Comparison of ENCODE assay signal across 1 cellular context in the genomic region with DNA sequence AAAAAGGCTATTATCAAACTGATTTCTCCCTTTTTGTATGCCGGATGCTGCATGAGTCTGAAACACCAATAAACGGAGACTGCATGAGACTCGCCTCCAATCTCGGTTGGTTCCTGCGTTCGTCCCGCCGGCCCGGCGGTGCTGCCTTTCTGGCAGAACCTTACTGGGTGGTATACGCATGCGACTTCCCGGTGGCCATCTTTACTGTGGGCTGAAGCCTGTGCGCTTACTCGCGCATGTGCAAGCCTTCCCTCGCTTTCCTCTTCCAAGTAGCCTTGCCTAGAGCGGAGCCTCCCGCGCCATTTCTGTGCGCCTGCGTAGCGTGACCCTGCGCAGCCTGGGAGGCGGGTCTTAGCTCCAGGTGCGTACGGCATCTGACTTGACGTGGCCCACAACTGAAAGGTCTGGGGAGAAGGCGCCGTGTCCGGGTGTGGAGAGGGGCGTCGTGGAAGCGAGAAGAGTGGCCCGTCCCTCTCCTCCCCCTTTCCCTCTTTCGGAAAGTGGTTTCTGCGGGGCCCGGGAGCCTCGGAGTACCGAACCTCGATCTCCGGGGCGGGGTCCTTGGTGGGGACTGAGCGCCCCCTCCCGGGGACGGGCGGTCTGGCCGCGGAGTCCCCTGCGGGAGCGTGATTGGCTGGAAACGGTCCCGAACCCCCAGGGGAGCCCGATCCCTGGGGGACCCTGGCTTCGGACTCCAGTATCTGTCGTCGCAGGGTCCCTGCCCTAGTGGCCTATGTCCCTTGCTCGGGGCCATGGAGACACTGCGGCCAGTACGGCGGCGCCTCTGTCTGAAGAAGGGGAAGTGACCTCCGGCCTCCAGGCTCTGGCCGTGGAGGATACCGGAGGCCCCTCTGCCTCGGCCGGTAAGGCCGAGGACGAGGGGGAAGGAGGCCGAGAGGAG.
TF ChIP-seq lines count a peak whose summit lies in the region.

A gene (plus strand): TSS at position 360 of the 901 bp plus-strand sequence. CDS start 374 bp downstream, at position 734.

TF ChIP-seq in K562, 482 proteins besides CTCF, POLR2A, EP300 and RAD21 (continued from another document and continues in another):
- TF ChIP-seq, protein P1, sequence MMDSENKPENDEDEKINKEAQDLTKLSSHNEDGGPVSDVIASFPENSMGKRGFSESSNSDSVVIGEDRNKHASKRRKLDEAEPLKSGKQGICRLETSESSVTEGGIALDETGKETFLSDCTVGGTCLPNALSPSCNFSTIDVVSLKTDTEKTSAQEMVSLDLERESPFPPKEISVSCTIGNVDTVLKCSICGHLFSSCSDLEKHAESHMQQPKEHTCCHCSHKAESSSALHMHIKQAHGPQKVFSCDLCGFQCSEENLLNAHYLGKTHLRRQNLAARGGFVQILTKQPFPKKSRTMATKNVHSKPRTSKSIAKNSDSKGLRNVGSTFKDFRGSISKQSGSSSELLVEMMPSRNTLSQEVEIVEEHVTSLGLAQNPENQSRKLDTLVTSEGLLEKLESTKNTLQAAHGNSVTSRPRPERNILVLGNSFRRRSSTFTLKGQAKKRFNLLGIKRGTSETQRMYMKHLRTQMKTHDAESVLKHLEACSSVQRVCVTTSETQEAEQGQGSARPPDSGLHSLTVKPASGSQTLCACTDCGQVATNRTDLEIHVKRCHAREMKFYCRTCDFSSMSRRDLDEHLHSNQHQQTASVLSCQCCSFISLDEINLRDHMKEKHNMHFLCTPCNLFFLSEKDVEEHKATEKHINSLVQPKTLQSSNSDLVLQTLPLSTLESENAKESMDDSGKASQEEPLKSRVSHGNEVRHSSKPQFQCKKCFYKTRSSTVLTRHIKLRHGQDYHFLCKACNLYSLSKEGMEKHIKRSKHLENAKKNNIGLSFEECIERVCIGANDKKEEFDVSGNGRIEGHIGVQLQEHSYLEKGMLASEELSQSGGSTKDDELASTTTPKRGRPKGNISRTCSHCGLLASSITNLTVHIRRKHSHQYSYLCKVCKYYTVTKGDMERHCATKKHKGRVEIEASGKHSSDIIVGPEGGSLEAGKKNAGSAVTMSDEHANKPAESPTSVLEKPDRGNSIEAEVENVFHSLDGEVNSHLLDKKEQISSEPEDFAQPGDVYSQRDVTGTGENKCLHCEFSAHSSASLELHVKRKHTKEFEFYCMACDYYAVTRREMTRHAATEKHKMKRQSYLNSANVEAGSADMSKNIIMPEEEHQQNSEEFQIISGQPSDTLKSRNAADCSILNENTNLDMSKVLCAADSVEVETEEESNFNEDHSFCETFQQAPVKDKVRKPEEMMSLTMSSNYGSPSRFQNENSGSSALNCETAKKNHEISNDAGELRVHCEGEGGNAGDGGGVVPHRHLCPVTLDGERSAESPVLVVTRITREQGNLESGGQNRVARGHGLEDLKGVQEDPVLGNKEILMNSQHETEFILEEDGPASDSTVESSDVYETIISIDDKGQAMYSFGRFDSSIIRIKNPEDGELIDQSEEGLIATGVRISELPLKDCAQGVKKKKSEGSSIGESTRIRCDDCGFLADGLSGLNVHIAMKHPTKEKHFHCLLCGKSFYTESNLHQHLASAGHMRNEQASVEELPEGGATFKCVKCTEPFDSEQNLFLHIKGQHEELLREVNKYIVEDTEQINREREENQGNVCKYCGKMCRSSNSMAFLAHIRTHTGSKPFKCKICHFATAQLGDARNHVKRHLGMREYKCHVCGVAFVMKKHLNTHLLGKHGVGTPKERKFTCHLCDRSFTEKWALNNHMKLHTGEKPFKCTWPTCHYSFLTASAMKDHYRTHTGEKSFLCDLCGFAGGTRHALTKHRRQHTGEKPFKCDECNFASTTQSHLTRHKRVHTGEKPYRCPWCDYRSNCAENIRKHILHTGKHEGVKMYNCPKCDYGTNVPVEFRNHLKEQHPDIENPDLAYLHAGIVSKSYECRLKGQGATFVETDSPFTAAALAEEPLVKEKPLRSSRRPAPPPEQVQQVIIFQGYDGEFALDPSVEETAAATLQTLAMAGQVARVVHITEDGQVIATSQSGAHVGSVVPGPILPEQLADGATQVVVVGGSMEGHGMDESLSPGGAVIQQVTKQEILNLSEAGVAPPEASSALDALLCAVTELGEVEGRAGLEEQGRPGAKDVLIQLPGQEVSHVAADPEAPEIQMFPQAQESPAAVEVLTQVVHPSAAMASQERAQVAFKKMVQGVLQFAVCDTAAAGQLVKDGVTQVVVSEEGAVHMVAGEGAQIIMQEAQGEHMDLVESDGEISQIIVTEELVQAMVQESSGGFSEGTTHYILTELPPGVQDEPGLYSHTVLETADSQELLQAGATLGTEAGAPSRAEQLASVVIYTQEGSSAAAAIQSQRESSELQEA (IDR thresholded peaks at IDR 0.05; ENCODE audit: low read depth): no peak
- TF ChIP-seq, protein P2, sequence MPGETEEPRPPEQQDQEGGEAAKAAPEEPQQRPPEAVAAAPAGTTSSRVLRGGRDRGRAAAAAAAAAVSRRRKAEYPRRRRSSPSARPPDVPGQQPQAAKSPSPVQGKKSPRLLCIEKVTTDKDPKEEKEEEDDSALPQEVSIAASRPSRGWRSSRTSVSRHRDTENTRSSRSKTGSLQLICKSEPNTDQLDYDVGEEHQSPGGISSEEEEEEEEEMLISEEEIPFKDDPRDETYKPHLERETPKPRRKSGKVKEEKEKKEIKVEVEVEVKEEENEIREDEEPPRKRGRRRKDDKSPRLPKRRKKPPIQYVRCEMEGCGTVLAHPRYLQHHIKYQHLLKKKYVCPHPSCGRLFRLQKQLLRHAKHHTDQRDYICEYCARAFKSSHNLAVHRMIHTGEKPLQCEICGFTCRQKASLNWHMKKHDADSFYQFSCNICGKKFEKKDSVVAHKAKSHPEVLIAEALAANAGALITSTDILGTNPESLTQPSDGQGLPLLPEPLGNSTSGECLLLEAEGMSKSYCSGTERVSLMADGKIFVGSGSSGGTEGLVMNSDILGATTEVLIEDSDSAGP (CRISPR knock-in tag; IDR thresholded peaks at IDR 0.05): no peak
- TF ChIP-seq, protein P3, sequence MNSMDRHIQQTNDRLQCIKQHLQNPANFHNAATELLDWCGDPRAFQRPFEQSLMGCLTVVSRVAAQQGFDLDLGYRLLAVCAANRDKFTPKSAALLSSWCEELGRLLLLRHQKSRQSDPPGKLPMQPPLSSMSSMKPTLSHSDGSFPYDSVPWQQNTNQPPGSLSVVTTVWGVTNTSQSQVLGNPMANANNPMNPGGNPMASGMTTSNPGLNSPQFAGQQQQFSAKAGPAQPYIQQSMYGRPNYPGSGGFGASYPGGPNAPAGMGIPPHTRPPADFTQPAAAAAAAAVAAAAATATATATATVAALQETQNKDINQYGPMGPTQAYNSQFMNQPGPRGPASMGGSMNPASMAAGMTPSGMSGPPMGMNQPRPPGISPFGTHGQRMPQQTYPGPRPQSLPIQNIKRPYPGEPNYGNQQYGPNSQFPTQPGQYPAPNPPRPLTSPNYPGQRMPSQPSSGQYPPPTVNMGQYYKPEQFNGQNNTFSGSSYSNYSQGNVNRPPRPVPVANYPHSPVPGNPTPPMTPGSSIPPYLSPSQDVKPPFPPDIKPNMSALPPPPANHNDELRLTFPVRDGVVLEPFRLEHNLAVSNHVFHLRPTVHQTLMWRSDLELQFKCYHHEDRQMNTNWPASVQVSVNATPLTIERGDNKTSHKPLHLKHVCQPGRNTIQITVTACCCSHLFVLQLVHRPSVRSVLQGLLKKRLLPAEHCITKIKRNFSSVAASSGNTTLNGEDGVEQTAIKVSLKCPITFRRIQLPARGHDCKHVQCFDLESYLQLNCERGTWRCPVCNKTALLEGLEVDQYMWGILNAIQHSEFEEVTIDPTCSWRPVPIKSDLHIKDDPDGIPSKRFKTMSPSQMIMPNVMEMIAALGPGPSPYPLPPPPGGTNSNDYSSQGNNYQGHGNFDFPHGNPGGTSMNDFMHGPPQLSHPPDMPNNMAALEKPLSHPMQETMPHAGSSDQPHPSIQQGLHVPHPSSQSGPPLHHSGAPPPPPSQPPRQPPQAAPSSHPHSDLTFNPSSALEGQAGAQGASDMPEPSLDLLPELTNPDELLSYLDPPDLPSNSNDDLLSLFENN (IDR thresholded peaks at IDR 0.05; ENCODE audit: low read depth in 2 of 2, low read length in 2 of 2): no peak
- TF ChIP-seq, protein P4, sequence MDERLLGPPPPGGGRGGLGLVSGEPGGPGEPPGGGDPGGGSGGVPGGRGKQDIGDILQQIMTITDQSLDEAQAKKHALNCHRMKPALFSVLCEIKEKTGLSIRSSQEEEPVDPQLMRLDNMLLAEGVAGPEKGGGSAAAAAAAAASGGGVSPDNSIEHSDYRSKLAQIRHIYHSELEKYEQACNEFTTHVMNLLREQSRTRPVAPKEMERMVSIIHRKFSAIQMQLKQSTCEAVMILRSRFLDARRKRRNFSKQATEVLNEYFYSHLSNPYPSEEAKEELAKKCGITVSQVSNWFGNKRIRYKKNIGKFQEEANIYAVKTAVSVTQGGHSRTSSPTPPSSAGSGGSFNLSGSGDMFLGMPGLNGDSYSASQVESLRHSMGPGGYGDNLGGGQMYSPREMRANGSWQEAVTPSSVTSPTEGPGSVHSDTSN (CRISPR knock-in tag; IDR thresholded peaks at IDR 0.05; ENCODE audit: low read depth): no peak
- TF ChIP-seq, protein P4 (tag; conservative IDR thresholded peaks at IDR 0.05; ENCODE audit: low read depth): no peak
- peak; percentile 78; the same call in 1 of the 2 replicates for TF ChIP-seq RB1 (IDR thresholded peaks at IDR 0.05; ENCODE audit: low read depth)
- TF ChIP-seq MYC (IDR thresholded peaks at IDR 0.05; ENCODE audit: low read depth, low read length): peak; percentile 89
- TF ChIP-seq MYC (CRISPR knock-in tag; IDR thresholded peaks at IDR 0.05; ENCODE audit: borderline replicate concordance, low read depth): no peak
- no peak; the same call in 1 of the 2 replicates for TF ChIP-seq TAF15 (IDR thresholded peaks at IDR 0.05; ENCODE audit: low read depth, low read length)
- no peak for TF ChIP-seq ZNF274 (IDR thresholded peaks at IDR 0.05; ENCODE audit: borderline replicate concordance, low read depth, low read length)
- no peak for TF ChIP-seq ZNF253 (CRISPR knock-in tag; conservative IDR thresholded peaks at IDR 0.05)
- TF ChIP-seq, protein P5, sequence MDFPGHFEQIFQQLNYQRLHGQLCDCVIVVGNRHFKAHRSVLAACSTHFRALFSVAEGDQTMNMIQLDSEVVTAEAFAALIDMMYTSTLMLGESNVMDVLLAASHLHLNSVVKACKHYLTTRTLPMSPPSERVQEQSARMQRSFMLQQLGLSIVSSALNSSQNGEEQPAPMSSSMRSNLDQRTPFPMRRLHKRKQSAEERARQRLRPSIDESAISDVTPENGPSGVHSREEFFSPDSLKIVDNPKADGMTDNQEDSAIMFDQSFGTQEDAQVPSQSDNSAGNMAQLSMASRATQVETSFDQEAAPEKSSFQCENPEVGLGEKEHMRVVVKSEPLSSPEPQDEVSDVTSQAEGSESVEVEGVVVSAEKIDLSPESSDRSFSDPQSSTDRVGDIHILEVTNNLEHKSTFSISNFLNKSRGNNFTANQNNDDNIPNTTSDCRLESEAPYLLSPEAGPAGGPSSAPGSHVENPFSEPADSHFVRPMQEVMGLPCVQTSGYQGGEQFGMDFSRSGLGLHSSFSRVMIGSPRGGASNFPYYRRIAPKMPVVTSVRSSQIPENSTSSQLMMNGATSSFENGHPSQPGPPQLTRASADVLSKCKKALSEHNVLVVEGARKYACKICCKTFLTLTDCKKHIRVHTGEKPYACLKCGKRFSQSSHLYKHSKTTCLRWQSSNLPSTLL (IDR thresholded peaks at IDR 0.05): peak; percentile 59; the same call in 1 of the 2 replicates
- TF ChIP-seq, protein P6, sequence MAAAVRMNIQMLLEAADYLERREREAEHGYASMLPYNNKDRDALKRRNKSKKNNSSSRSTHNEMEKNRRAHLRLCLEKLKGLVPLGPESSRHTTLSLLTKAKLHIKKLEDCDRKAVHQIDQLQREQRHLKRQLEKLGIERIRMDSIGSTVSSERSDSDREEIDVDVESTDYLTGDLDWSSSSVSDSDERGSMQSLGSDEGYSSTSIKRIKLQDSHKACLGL (CRISPR knock-in tag; IDR thresholded peaks at IDR 0.05; ENCODE audit: borderline replicate concordance, poor library complexity, severe bottlenecking): no peak
- TF ChIP-seq, protein P7, sequence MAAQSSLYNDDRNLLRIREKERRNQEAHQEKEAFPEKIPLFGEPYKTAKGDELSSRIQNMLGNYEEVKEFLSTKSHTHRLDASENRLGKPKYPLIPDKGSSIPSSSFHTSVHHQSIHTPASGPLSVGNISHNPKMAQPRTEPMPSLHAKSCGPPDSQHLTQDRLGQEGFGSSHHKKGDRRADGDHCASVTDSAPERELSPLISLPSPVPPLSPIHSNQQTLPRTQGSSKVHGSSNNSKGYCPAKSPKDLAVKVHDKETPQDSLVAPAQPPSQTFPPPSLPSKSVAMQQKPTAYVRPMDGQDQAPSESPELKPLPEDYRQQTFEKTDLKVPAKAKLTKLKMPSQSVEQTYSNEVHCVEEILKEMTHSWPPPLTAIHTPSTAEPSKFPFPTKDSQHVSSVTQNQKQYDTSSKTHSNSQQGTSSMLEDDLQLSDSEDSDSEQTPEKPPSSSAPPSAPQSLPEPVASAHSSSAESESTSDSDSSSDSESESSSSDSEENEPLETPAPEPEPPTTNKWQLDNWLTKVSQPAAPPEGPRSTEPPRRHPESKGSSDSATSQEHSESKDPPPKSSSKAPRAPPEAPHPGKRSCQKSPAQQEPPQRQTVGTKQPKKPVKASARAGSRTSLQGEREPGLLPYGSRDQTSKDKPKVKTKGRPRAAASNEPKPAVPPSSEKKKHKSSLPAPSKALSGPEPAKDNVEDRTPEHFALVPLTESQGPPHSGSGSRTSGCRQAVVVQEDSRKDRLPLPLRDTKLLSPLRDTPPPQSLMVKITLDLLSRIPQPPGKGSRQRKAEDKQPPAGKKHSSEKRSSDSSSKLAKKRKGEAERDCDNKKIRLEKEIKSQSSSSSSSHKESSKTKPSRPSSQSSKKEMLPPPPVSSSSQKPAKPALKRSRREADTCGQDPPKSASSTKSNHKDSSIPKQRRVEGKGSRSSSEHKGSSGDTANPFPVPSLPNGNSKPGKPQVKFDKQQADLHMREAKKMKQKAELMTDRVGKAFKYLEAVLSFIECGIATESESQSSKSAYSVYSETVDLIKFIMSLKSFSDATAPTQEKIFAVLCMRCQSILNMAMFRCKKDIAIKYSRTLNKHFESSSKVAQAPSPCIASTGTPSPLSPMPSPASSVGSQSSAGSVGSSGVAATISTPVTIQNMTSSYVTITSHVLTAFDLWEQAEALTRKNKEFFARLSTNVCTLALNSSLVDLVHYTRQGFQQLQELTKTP (IDR thresholded peaks at IDR 0.05; ENCODE audit: low read depth in 1 of 2, partially characterized antibody in 2 of 2): peak in 1 of 2 experiments; percentile 15
- peak; percentile 60 for TF ChIP-seq POLR2AphosphoS5 (IDR thresholded peaks at IDR 0.05; ENCODE audit: control insufficient read depth, insufficient read depth, low read depth, low read length)
- TF ChIP-seq ELF4 (CRISPR knock-in tag; IDR thresholded peaks at IDR 0.05): peak; percentile 75; the same call in 1 of the 2 replicates
- peak; percentile 79 for TF ChIP-seq GABPB1 (CRISPR knock-in tag; IDR thresholded peaks at IDR 0.05)
- TF ChIP-seq, protein P8, sequence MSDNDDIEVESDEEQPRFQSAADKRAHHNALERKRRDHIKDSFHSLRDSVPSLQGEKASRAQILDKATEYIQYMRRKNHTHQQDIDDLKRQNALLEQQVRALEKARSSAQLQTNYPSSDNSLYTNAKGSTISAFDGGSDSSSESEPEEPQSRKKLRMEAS (CRISPR knock-in tag; IDR thresholded peaks at IDR 0.05): peak; percentile 96
- peak; percentile 43; the same call in 1 of the 2 replicates for TF ChIP-seq OTX1 (CRISPR knock-in tag; IDR thresholded peaks at IDR 0.05)
- TF ChIP-seq E2F3 (CRISPR knock-in tag; IDR thresholded peaks at IDR 0.05): peak; percentile 95
- no peak for TF ChIP-seq SMAD2 (IDR thresholded peaks at IDR 0.05; ENCODE audit: low read depth, low read length)
